10 cellular contexts compared by ENCODE assay signal in the genomic region with DNA sequence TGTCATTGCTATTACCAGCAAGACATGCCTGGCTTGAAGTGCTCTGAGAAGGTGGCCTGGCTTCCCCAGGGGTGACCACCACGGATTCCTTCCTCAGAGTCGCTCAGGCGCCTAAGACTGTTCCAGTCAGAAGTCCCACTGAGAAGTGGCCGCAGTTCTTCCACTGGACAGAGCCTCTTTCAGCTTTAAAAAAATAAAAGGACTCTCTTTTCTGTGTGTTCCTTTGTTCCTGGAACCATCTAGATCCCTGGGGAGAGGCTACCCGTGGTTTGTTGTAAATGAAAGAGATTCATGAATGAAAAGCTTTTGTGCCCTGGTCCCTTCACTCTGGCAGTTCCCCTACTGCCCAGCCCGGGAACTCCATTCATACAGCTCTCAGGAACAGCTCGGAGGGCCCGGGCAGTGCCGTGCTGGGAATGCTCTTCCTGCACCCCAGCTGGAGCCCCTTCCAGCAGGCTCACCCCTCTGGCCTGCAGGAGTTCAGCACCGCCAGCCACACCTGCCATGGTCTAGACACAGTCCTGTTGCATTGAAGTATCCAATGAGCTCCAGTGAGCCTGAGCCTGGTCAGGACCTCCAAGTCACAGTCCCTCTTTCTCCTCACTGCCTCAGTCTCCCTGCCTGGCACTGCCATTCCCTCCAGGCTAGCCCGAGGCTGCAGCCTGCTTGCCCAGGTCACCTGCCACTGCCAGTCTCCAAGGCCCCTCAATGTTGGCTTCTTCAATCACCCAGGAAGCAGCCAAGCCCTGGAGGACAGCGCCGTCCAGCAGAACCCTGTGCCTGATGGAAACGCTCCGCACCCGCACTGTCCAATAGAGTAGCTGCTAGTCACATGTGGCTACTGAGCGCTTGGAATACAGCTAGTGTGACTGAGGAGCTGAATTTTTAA.
DNase-seq lines count a peak whose midpoint lies in the region; ATAC-seq and TF ChIP-seq lines count a peak whose summit lies in the region.
"Had no signal": no experiment of that assay in that cellular context is flagged by ENCODE, and none has a peak within 500 bp of the region (broad histone marks: within the 10 kb centered on the region; RNA-seq: fewer than 3 reads in every experiment).

No MANE protein-coding gene starts in this region.

- H3K36me3 ChIP-seq in SK-N-MC (ENCODE audit: insufficient read depth, low read length) (peaks cover 4% of the 10 kb centered on the region; the same call in 1 of the 2 replicates), left ventricle myocardium inferior (no peaks in the 10 kb centered on the region)
- no peaks in the 10 kb centered on the region for H3K36me3 ChIP-seq in CD8-positive, alpha-beta T cell (ENCODE audit: insufficient read depth, low read length)
- H3K36me3 ChIP-seq: pancreas had no signal

- H3K4me3 ChIP-seq in SK-N-MC: peak overlapping the region; percentile 71
- H3K4me3 ChIP-seq in left ventricle myocardium inferior: no peak overlapping the region
- H3K4me3 ChIP-seq in CD8-positive, alpha-beta T cell (ENCODE audit: low read depth, low read length): no peak overlapping the region
- H3K4me3 ChIP-seq: pancreas had no signal

- H3K9ac ChIP-seq in SK-N-MC (ENCODE audit: insufficient read length): peak overlapping the region; percentile 58

- CTCF ChIA-PET in activated CD8-positive, alpha-beta memory T cell treated with anti-CD3 and anti-CD28 coated beads, Interleukin-2, amount 10 ng/mL, durations not matched to agents 7 days and 5 days (lab: Charles Lee): interaction anchor here (0.5 kb wide), 1 partner anchor 111 kb away, joined by 3 read pairs; no protein-coding TSS in a partner anchor
- CTCF ChIA-PET in CD8-positive, alpha-beta T cell (lab: Charles Lee): interaction anchor here (1.2 kb wide), 1 partner anchor 31 kb away, joined by 3 read pairs; no protein-coding TSS in a partner anchor

- H3K27ac ChIP-seq in SK-N-MC (peak overlapping the region; percentile 91), left ventricle myocardium inferior (replicated peaks) (no peak overlapping the region)
- no peak overlapping the region for H3K27ac ChIP-seq in CD8-positive, alpha-beta T cell (ENCODE audit: low read depth, low read length)
- H3K27ac ChIP-seq: pancreas had no signal

- H3K27ac Mint-ChIP-seq in activated CD8-positive, alpha-beta memory T cell treated with anti-CD3 and anti-CD28 coated beads, Interleukin-2, amount 10 ng/mL, durations not matched to agents 7 days and 5 days: no peak overlapping the region
- H3K27ac Mint-ChIP-seq in CD8-positive, alpha-beta T cell: no peak overlapping the region

- peaks cover 9% of the 10 kb centered on the region for H3K9me3 Mint-ChIP-seq in activated CD8-positive, alpha-beta memory T cell treated with anti-CD3 and anti-CD28 coated beads, Interleukin-2, amount 10 ng/mL, durations not matched to agents 7 days and 5 days (ENCODE audit: low read depth)
- peaks cover 10% of the 10 kb centered on the region for H3K9me3 Mint-ChIP-seq in CD8-positive, alpha-beta T cell

- DNase-seq in activated CD8-positive, alpha-beta memory T cell treated with anti-CD3 and anti-CD28 coated beads, Interleukin-2, amount 50 U/mL, for 48 hours: peak; percentile 45
- no peak for DNase-seq in activated CD8-positive, alpha-beta memory T cell treated with anti-CD3 and anti-CD28 coated beads, Interleukin-2, amount 10 ng/mL, durations not matched to agents 7 days and 5 days
- DNase-seq in SK-N-MC (ENCODE audit: low read depth, low spot score) (no peak), left ventricle myocardium inferior (no peak), superior temporal gyrus (ENCODE audit: extremely low spot score) (peak; percentile 92), AML-193 (lab: John Stamatoyannopoulos, UW) (no peak)
- no peak for DNase-seq in CD8-positive, alpha-beta T cell
- DNase-seq: CD4-positive, CD25-positive, alpha-beta regulatory T cell had no signal

- POLR2A ChIA-PET in CD8-positive, alpha-beta T cell (lab: Charles Lee): no interaction called here

- H3K36me3 Mint-ChIP-seq in activated CD8-positive, alpha-beta memory T cell treated with anti-CD3 and anti-CD28 coated beads, Interleukin-2, amount 10 ng/mL, durations not matched to agents 7 days and 5 days: peaks cover 9% of the 10 kb centered on the region
- peaks cover 5% of the 10 kb centered on the region for H3K36me3 Mint-ChIP-seq in CD8-positive, alpha-beta T cell

- no peak for ATAC-seq in activated CD8-positive, alpha-beta memory T cell treated with anti-CD3 and anti-CD28 coated beads, Interleukin-2, amount 10 ng/mL, durations not matched to agents 7 days and 5 days
- no peak for ATAC-seq in CD8-positive, alpha-beta T cell
- no peak for ATAC-seq in GM18870 (IDR thresholded peaks at IDR 0.05; ENCODE audit: unreplicated experiment)

- TF ChIP-seq CTCF in left ventricle myocardium inferior (IDR thresholded peaks at IDR 0.05; ENCODE audit: borderline replicate concordance): peak; percentile 14
- TF ChIP-seq CTCF in CD8-positive, alpha-beta T cell (IDR thresholded peaks at IDR 0.05): no peak

- intact Hi-C loops in left ventricle myocardium inferior (cut with micrococcal nuclease): no loop called here
- intact Hi-C loops in CD8-positive, alpha-beta T cell (cut with DNase I, micrococcal nuclease): no loop called here

- peaks cover 22% of the 10 kb centered on the region for H3K4me1 ChIP-seq in left ventricle myocardium inferior
- H3K4me1 ChIP-seq in CD8-positive, alpha-beta T cell (ENCODE audit: insufficient read depth, low read length): peaks cover 6% of the 10 kb centered on the region

- peaks cover 7% of the 10 kb centered on the region for H3K4me1 Mint-ChIP-seq in activated CD8-positive, alpha-beta memory T cell treated with anti-CD3 and anti-CD28 coated beads, Interleukin-2, amount 10 ng/mL, durations not matched to agents 7 days and 5 days
- H3K4me1 Mint-ChIP-seq in CD8-positive, alpha-beta T cell (ENCODE audit: low read depth): peaks cover 15% of the 10 kb centered on the region

- H3K4me3 Mint-ChIP-seq in activated CD8-positive, alpha-beta memory T cell treated with anti-CD3 and anti-CD28 coated beads, Interleukin-2, amount 10 ng/mL, durations not matched to agents 7 days and 5 days: no peak overlapping the region
- no peak overlapping the region for H3K4me3 Mint-ChIP-seq in CD8-positive, alpha-beta T cell

- H3K27me3 ChIP-seq in left ventricle myocardium inferior (ENCODE audit: low read depth): no peaks in the 10 kb centered on the region
- H3K27me3 ChIP-seq in CD8-positive, alpha-beta T cell (ENCODE audit: insufficient read depth, low read length): no peaks in the 10 kb centered on the region
- H3K27me3 ChIP-seq: pancreas had no signal

- peaks cover 14% of the 10 kb centered on the region; the same call in 1 of the 2 replicates for H3K9me3 ChIP-seq in SK-N-MC (ENCODE audit: low read depth, low read length)
- peaks cover 18% of the 10 kb centered on the region for H3K9me3 ChIP-seq in left ventricle myocardium inferior (replicated peaks)
- no peaks in the 10 kb centered on the region for H3K9me3 ChIP-seq in CD8-positive, alpha-beta T cell (ENCODE audit: low read length)
- H3K9me3 ChIP-seq: pancreas had no signal

- H3K27me3 Mint-ChIP-seq in activated CD8-positive, alpha-beta memory T cell treated with anti-CD3 and anti-CD28 coated beads, Interleukin-2, amount 10 ng/mL, durations not matched to agents 7 days and 5 days: no peaks in the 10 kb centered on the region
- no peaks in the 10 kb centered on the region for H3K27me3 Mint-ChIP-seq in CD8-positive, alpha-beta T cell (ENCODE audit: low read depth)
- H3K27me3 Mint-ChIP-seq: CD4-positive, CD25-positive, alpha-beta regulatory T cell had no signal

Comparison
In these comparisons a context has a peak if more than half of its experiments do, and no peak if none do; other contexts are left out.
1. DNase-seq: peak in activated CD8-positive, alpha-beta memory T cell treated with anti-CD3 and anti-CD28 coated beads, Interleukin-2, amount 50 U/mL, for 48 hours (single experiment) and superior temporal gyrus (single experiment); none in activated CD8-positive, alpha-beta memory T cell treated with anti-CD3 and anti-CD28 coated beads, Interleukin-2, amount 10 ng/mL, durations not matched to agents 7 days and 5 days (single experiment), SK-N-MC (single experiment), left ventricle myocardium inferior (single experiment), CD8-positive, alpha-beta T cell (0 of 7) and AML-193 (0 of 2).